Comparison of ENCODE assay signal across 9 cellular contexts in genomic region chr14:34930591-34931069, GRCh38. TPM values are rescaled to one million over a fixed set of nuclear protein-coding genes. Genes with fewer than 3 reads are reported as not detected.
DNase-seq lines count a peak whose midpoint lies in the region; ATAC-seq and TF ChIP-seq lines count a peak whose summit lies in the region.
"Had no signal": no experiment of that assay in that cellular context is flagged by ENCODE, and none has a peak within 500 bp of the region (broad histone marks: within the 10 kb centered on the region; RNA-seq: fewer than 3 reads in every experiment).

No MANE protein-coding gene starts in this region.

- H3K4me3 Mint-ChIP-seq in activated B cell treated with CpG ODN at 0.5 μM for 24 hours, result peak overlapping the region; percentile 55

- peak overlapping the region in 18 of 21 experiments; percentile 11 to 79 (median 48) for H3K27ac ChIP-seq in skin epidermis

- no peaks in the 10 kb centered on the region for H3K9me3 Mint-ChIP-seq in activated B cell treated with CpG ODN at 0.5 μM for 24 hours

- no peaks in the 10 kb centered on the region for H3K27me3 Mint-ChIP-seq in activated B cell treated with CpG ODN at 0.5 μM for 24 hours

- intact Hi-C loops in activated B cell treated with CpG ODN at 0.5 μM for 24 hours (cut with micrococcal nuclease), result no loop called here

- DNase-seq in activated CD4-positive, CD25-positive, alpha-beta regulatory T cell treated with anti-CD3 and anti-CD28 coated beads, Interleukin-2, amount 50 U/mL, for 72 hours, result no peak
- DNase-seq in activated B cell treated with CpG ODN at 0.5 μM for 24 hours, result no peak
- DNase-seq in AG20443 (ENCODE audit: low spot score), result no peak
- DNase-seq in left lobe of liver (ENCODE audit: low spot score), result no peak
- no peak for DNase-seq in hypothalamus (lab: John Stamatoyannopoulos, UW)

- ATAC-seq in activated CD4-positive, CD25-positive, alpha-beta regulatory T cell treated with anti-CD3 and anti-CD28 coated beads, Interleukin-2, amount 50 U/mL, for 24 hours, result peak; percentile 36 to 56
- peak; percentile 77 for ATAC-seq in HG02571 (IDR thresholded peaks at IDR 0.05; ENCODE audit: unreplicated experiment)
- peak; percentile 21 for ATAC-seq in activated B cell treated with CpG ODN at 0.5 μM for 24 hours (ENCODE audit: low read depth)
- ATAC-seq in left lobe of liver, result no peak

- TF ChIP-seq CTCF in activated B cell treated with CpG ODN at 0.5 μM for 24 hours (IDR thresholded peaks at IDR 0.05), result no peak

- peaks cover 5% of the 10 kb centered on the region for H3K36me3 Mint-ChIP-seq in activated B cell treated with CpG ODN at 0.5 μM for 24 hours (ENCODE audit: low read depth)

- CTCF ChIA-PET in activated B cell treated with CpG ODN at 0.5 μM for 24 hours (lab: Charles Lee), result no interaction called here

- no peak overlapping the region for H3K4me3 ChIP-seq in skin epidermis
- H3K4me3 ChIP-seq: PC-9 had no signal

- H3K27ac Mint-ChIP-seq in activated B cell treated with CpG ODN at 0.5 μM for 24 hours, result peak overlapping the region; percentile 81

- POLR2A ChIA-PET in activated B cell treated with CpG ODN at 0.5 μM for 24 hours (lab: Charles Lee), result no interaction called here

- H3K4me1 Mint-ChIP-seq in activated B cell treated with CpG ODN at 0.5 μM for 24 hours, result peaks cover 14% of the 10 kb centered on the region

RNA-seq across cellular contexts. Expression of gene SRP54, which starts 52.2 kb away (rescaled TPM):
- total RNA-seq in activated B cell treated with CpG ODN at 0.5 μM for 24 hours (51.2 and 54.7 TPM in 2 replicates), left lobe of liver (41.0 TPM)

RNA-seq across cellular contexts. Expression of gene BAZ1A, which starts 55.5 kb away (rescaled TPM):
- total RNA-seq in activated B cell treated with CpG ODN at 0.5 μM for 24 hours (45.3 and 55.9 TPM in 2 replicates), left lobe of liver (10.6 TPM)
